In genomic region chr2:69226886-69227285, GRCh38 we compare ENCODE assay signal across 16 cellular contexts.
DNase-seq lines count a peak whose midpoint lies in the region; ATAC-seq and TF ChIP-seq lines count a peak whose summit lies in the region.
"Had no signal": no experiment of that assay in that cellular context is flagged by ENCODE, and none has a peak within 500 bp of the region (broad histone marks: within the 10 kb centered on the region; RNA-seq: fewer than 3 reads in every experiment).

No MANE protein-coding gene starts in this region.

- peaks cover 21% of the 10 kb centered on the region for H3K9me1 ChIP-seq in IMR-90 (ENCODE audit: insufficient read depth, low read length)

- in situ Hi-C loops in IMR-90 (cut with MboI; ENCODE audit: low sequenced_read_pairs): no loop called here

- no peak overlapping the region; a peak in 1 of 4 replicates for H4K8ac ChIP-seq in IMR-90 (ENCODE audit: low read depth in 2 of 2, low read length in 2 of 2)

- TF ChIP-seq RAD21 in IMR-90 (IDR thresholded peaks at IDR 0.05; ENCODE audit: low read length): no peak

- H3K18ac ChIP-seq in IMR-90 (ENCODE audit: low read depth, low read length): peak overlapping the region; percentile 38; the same call in 1 of the 2 replicates

- dilution Hi-C loops in IMR-90 (cut with HindIII; ENCODE audit: low sequenced_read_pairs, unreplicated experiment): no loop called here

- no peak overlapping the region for H2BK15ac ChIP-seq in IMR-90 (ENCODE audit: low read depth, low read length)

- CTCF ChIA-PET in IMR-90 (lab: Yijun Ruan, JAX): no interaction called here

- no peak overlapping the region for H2BK20ac ChIP-seq in IMR-90 (ENCODE audit: low read depth, low read length)

- ATAC-seq in IMR-90 (ENCODE audit: low read depth) (no peak), T-helper 17 cell (no peak)
- ATAC-seq in naive thymus-derived CD8-positive, alpha-beta T cell: no peak
- ATAC-seq: CD8-positive, alpha-beta T cell had no signal

- no peak overlapping the region for H2AK9ac ChIP-seq in IMR-90 (replicated peaks; ENCODE audit: low read depth, low read length, poor library complexity)

- H3K4ac ChIP-seq in IMR-90 (ENCODE audit: low read depth, low read length): no peak overlapping the region

- 100% methylated on average over 1 of the region's 3 CpGs; no CpG with 5 or more reads in 1 of the 2 experiments for WGBS in IMR-90 (ENCODE audit: extremely low coverage in 2 of 2, insufficient read length in 1 of 2), 2 experiments
- 86% methylated on average over 3 of the region's 3 CpGs for WGBS in esophagus muscularis mucosa
- WGBS in smooth muscle cell (ENCODE audit: low lambda C conversion rate): 89% methylated on average over 3 of the region's 3 CpGs

- H4K5ac ChIP-seq in IMR-90 (ENCODE audit: low read depth, low read length): no peak overlapping the region

- H2AFZ ChIP-seq in IMR-90 (replicated peaks; ENCODE audit: low read length, poor library complexity): no peak overlapping the region
- H2AFZ ChIP-seq in smooth muscle cell (ENCODE audit: low read depth): no peak overlapping the region

- intact Hi-C loops in IMR-90 (cut with micrococcal nuclease) (no loop called here), esophagus muscularis mucosa (cut with DNase I) (no loop called here)

- H3K36me3 ChIP-seq in IMR-90 (ENCODE audit: control insufficient read depth, insufficient read depth, low read length) (peaks cover 29% of the 10 kb centered on the region), esophagus muscularis mucosa (no peaks in the 10 kb centered on the region), smooth muscle cell (ENCODE audit: low read depth) (peaks cover 8% of the 10 kb centered on the region)
- H3K36me3 ChIP-seq: BLaER1 had no signal

- H2BK5ac ChIP-seq in IMR-90 (ENCODE audit: low read depth, low read length, poor library complexity, severe bottlenecking): no peak overlapping the region

- POLR2A ChIA-PET in IMR-90 (lab: Charles Lee; ENCODE audit: unreplicated experiment): no interaction called here
- POLR2A ChIA-PET in naive thymus-derived CD8-positive, alpha-beta T cell (lab: Charles Lee): no interaction called here

- no peak for TF ChIP-seq EP300 in esophagus muscularis mucosa (IDR thresholded peaks at IDR 0.05)

- DNase-seq in IMR-90 (no peak), esophagus muscularis mucosa (ENCODE audit: extremely low spot score) (peak; percentile 62), smooth muscle cell (lab: John Stamatoyannopoulos, UW; ENCODE audit: unreplicated experiment) (no peak), UCSD-AML1 (lab: John Stamatoyannopoulos, UW; ENCODE audit: unreplicated experiment) (no peak), T-helper 17 cell (no peak)
- DNase-seq in naive thymus-derived CD8-positive, alpha-beta T cell: no peak
- DNase-seq: Caco-2; CD4-positive, CD25-positive, alpha-beta regulatory T cell; CD8-positive, alpha-beta T cell; DMS153; DND-41; GOT3; HCEC 1CT had no signal

- peaks cover 26% of the 10 kb centered on the region for H3K4me1 ChIP-seq in IMR-90 (ENCODE audit: control insufficient read depth, insufficient read depth, low read length)
- peaks cover 15 to 24% (median 18%) of the 10 kb centered on the region in 4 donors for H3K4me1 ChIP-seq in esophagus muscularis mucosa
- peaks cover 19% of the 10 kb centered on the region for H3K4me1 ChIP-seq in smooth muscle cell (ENCODE audit: low read depth)
- H3K4me1 ChIP-seq: Caco-2 had no signal

- H3K27ac ChIP-seq in IMR-90 (ENCODE audit: insufficient read depth, low read length) (no peak overlapping the region), esophagus muscularis mucosa (replicated peaks in 1 of 4) (no peak overlapping the region), smooth muscle cell (ENCODE audit: low read depth) (peak overlapping the region; percentile 86)
- H3K27ac ChIP-seq: BLaER1, C4-2B had no signal

- no peaks in the 10 kb centered on the region for H3K4me1 Mint-ChIP-seq in T-helper 17 cell
- no peaks in the 10 kb centered on the region for H3K4me1 Mint-ChIP-seq in naive thymus-derived CD8-positive, alpha-beta T cell
- H3K4me1 Mint-ChIP-seq: B cell; CD4-positive, CD25-positive, alpha-beta regulatory T cell had no signal

- no TSS peak for BruUV-seq in IMR-90 (replicated peaks; lab: Mats Ljungman, UMichigan)

- H2BK120ac ChIP-seq in IMR-90 (ENCODE audit: low read depth, low read length): no peak overlapping the region

- H3K4me3 Mint-ChIP-seq in T-helper 17 cell: no peak overlapping the region
- H3K4me3 Mint-ChIP-seq in naive thymus-derived CD8-positive, alpha-beta T cell: no peak overlapping the region
- H3K4me3 Mint-ChIP-seq: B cell; CD4-positive, CD25-positive, alpha-beta regulatory T cell; CD8-positive, alpha-beta T cell had no signal

- H3K14ac ChIP-seq in IMR-90 (replicated peaks; ENCODE audit: low read depth, low read length): no peak overlapping the region

- peaks cover 66% of the 10 kb centered on the region for H3K27me3 Mint-ChIP-seq in T-helper 17 cell
- peaks cover 0 to 28% (median 10%) of the 10 kb centered on the region in 5 donors for H3K27me3 Mint-ChIP-seq in naive thymus-derived CD8-positive, alpha-beta T cell

- H4K91ac ChIP-seq in IMR-90 (ENCODE audit: insufficient read depth, low read depth, low read length): no peak overlapping the region

- no peaks in the 10 kb centered on the region for H3K9me3 ChIP-seq in IMR-90 (ENCODE audit: control insufficient read depth, insufficient read depth, low read length)
- no peaks in the 10 kb centered on the region for H3K9me3 ChIP-seq in esophagus muscularis mucosa
- no peaks in the 10 kb centered on the region for H3K9me3 ChIP-seq in smooth muscle cell (replicated peaks; ENCODE audit: low read depth)
- no peaks in the 10 kb centered on the region for H3K9me3 ChIP-seq in T-helper 17 cell (ENCODE audit: control insufficient read depth, low read length, poor library complexity, severe bottlenecking)
- H3K9me3 ChIP-seq: BLaER1, Caco-2 had no signal

- no peak overlapping the region for H3K23ac ChIP-seq in IMR-90 (ENCODE audit: low read depth, low read length)

- H3K9ac ChIP-seq in IMR-90 (ENCODE audit: low read depth, low read length) (no peak overlapping the region), smooth muscle cell (ENCODE audit: low read depth) (no peak overlapping the region)
- H3K9ac ChIP-seq: BLaER1 had no signal

- H3K79me2 ChIP-seq in smooth muscle cell (ENCODE audit: low read depth): peaks cover 10% of the 10 kb centered on the region

- no peak overlapping the region for H3K56ac ChIP-seq in IMR-90 (ENCODE audit: extremely low read depth, insufficient read depth, low read length)

- no peaks in the 10 kb centered on the region; the same call in 1 of the 2 replicates for H4K20me1 ChIP-seq in IMR-90 (ENCODE audit: insufficient read depth, low read length)
- no peaks in the 10 kb centered on the region for H4K20me1 ChIP-seq in smooth muscle cell (ENCODE audit: low read depth)
- H4K20me1 ChIP-seq: BLaER1 had no signal

- H3K4me3 ChIP-seq in IMR-90 (ENCODE audit: insufficient read depth, low read depth, low read length): no peak overlapping the region
- no peak overlapping the region for H3K4me3 ChIP-seq in esophagus muscularis mucosa
- no peak overlapping the region for H3K4me3 ChIP-seq in smooth muscle cell
- H3K4me3 ChIP-seq: BLaER1 had no signal

- peaks cover 0 to 2% (median 0%) of the 10 kb centered on the region in 9 donors for H3K9me3 Mint-ChIP-seq in naive thymus-derived CD8-positive, alpha-beta T cell
- H3K9me3 Mint-ChIP-seq: CD4-positive, CD25-positive, alpha-beta regulatory T cell; CD8-positive, alpha-beta T cell had no signal

- peaks cover 6% of the 10 kb centered on the region for H3K36me3 Mint-ChIP-seq in T-helper 17 cell (ENCODE audit: low read depth)
- H3K36me3 Mint-ChIP-seq in naive thymus-derived CD8-positive, alpha-beta T cell: no peaks in the 10 kb centered on the region
- H3K36me3 Mint-ChIP-seq: CD4-positive, CD25-positive, alpha-beta regulatory T cell; CD8-positive, alpha-beta T cell had no signal

- TF ChIP-seq POLR2A in IMR-90 (IDR thresholded peaks at IDR 0.05; ENCODE audit: low read depth, low read length): no peak
- no peak for TF ChIP-seq POLR2A in esophagus muscularis mucosa (IDR thresholded peaks at IDR 0.05; ENCODE audit: low read depth)

- H3K27me3 ChIP-seq in IMR-90 (ENCODE audit: control insufficient read depth, insufficient read depth, low read length): no peaks in the 10 kb centered on the region
- H3K27me3 ChIP-seq in esophagus muscularis mucosa: no peaks in the 10 kb centered on the region
- no peaks in the 10 kb centered on the region for H3K27me3 ChIP-seq in smooth muscle cell (ENCODE audit: low read depth)
- H3K27me3 ChIP-seq: BLaER1 had no signal

- TF ChIP-seq CTCF in IMR-90 (conservative IDR thresholded peaks at IDR 0.05; ENCODE audit: low read depth, low read length) (no peak), esophagus muscularis mucosa (IDR thresholded peaks at IDR 0.05) (no peak), smooth muscle cell (IDR thresholded peaks at IDR 0.05; ENCODE audit: borderline replicate concordance, insufficient read depth, poor library complexity, severe bottlenecking) (no peak)

- peak overlapping the region; percentile 23; the same call in 1 of the 2 replicates for H2AK5ac ChIP-seq in IMR-90 (ENCODE audit: low read depth, low read length)

- no peak overlapping the region for H3K27ac Mint-ChIP-seq in T-helper 17 cell
- H3K27ac Mint-ChIP-seq in naive thymus-derived CD8-positive, alpha-beta T cell: no peak overlapping the region
- H3K27ac Mint-ChIP-seq: B cell; CD4-positive, CD25-positive, alpha-beta regulatory T cell; CD8-positive, alpha-beta T cell had no signal

- no peak overlapping the region for H3K4me2 ChIP-seq in IMR-90 (ENCODE audit: low read depth, low read length)
- no peak overlapping the region for H3K4me2 ChIP-seq in smooth muscle cell
- H3K4me2 ChIP-seq: BLaER1 had no signal

- peaks cover 13 to 49% of the 10 kb centered on the region in 2 experiments for H3K79me1 ChIP-seq in IMR-90 (ENCODE audit: low read depth in 1 of 2, low read length in 2 of 2)

- peaks cover 1% of the 10 kb centered on the region for H3F3A ChIP-seq in smooth muscle cell (ENCODE audit: low read depth)

TF ChIP-seq in IMR-90, 13 proteins besides CTCF, POLR2A, EP300 and RAD21:
- TF ChIP-seq RCOR1 (IDR thresholded peaks at IDR 0.05; ENCODE audit: insufficient replicate concordance, low read length) (no peak), BHLHE40 (IDR thresholded peaks at IDR 0.05; ENCODE audit: low read depth, low read length) (no peak)
TF ChIP-seq in IMR-90: peak in this region for 0.
